In the genomic region with DNA sequence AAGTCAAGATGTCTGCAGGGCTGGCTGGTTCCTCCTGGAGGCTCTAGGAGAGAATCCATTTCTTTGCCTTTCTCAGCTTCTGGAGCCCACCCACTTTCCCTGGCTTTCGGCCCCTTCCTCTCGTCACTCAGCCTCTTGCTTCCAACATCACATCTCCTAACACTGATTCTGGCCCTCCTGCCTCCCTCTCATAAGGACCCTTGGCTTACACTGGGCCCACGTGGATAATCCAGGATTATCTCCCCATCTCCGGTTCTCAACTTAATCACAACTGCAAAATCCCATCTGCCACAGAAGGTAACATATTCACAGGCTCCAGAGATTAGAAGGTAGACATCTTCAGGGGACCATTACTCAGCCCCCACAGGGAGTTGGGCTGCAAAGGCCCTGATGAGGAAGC, we compare ENCODE assay signal across 12 cellular contexts.
DNase-seq lines count a peak whose midpoint lies in the region; ATAC-seq and TF ChIP-seq lines count a peak whose summit lies in the region.
"Had no signal": no experiment of that assay in that cellular context is flagged by ENCODE, and none has a peak within 500 bp of the region (broad histone marks: within the 10 kb centered on the region; RNA-seq: fewer than 3 reads in every experiment).

No MANE protein-coding gene starts in this region.

- H3K36me3 Mint-ChIP-seq in CD8-positive, alpha-beta T cell: no peaks in the 10 kb centered on the region
- H3K36me3 Mint-ChIP-seq in glutamatergic neuron (ENCODE audit: unreplicated experiment): peaks cover 9% of the 10 kb centered on the region
- no peaks in the 10 kb centered on the region for H3K36me3 Mint-ChIP-seq in activated CD8-positive, alpha-beta memory T cell treated with anti-CD3 and anti-CD28 coated beads, Interleukin-2, amount 10 ng/mL, durations not matched to agents 7 days and 5 days
- H3K36me3 Mint-ChIP-seq in activated CD4-positive, alpha-beta T cell treated with anti-CD3 and anti-CD28 coated beads, Interleukin-2, amount 10 ng/mL, durations not matched to agents 7 days and 5 days (ENCODE audit: low read depth): no peaks in the 10 kb centered on the region

- H3K4me3 Mint-ChIP-seq in CD8-positive, alpha-beta T cell: no peak overlapping the region
- H3K4me3 Mint-ChIP-seq in glutamatergic neuron (ENCODE audit: unreplicated experiment): peak overlapping the region; percentile 2
- no peak overlapping the region for H3K4me3 Mint-ChIP-seq in activated CD8-positive, alpha-beta memory T cell treated with anti-CD3 and anti-CD28 coated beads, Interleukin-2, amount 10 ng/mL, durations not matched to agents 7 days and 5 days
- no peak overlapping the region for H3K4me3 Mint-ChIP-seq in activated CD4-positive, alpha-beta T cell treated with anti-CD3 and anti-CD28 coated beads, Interleukin-2, amount 10 ng/mL, durations not matched to agents 7 days and 5 days
- H3K4me3 Mint-ChIP-seq: neural crest cell had no signal

- peaks cover 92% of the 10 kb centered on the region for H3K4me1 Mint-ChIP-seq in CD8-positive, alpha-beta T cell (ENCODE audit: low read depth)
- H3K4me1 Mint-ChIP-seq in glutamatergic neuron (ENCODE audit: low read depth, unreplicated experiment): peaks cover 25% of the 10 kb centered on the region
- peaks cover 49% of the 10 kb centered on the region for H3K4me1 Mint-ChIP-seq in activated CD8-positive, alpha-beta memory T cell treated with anti-CD3 and anti-CD28 coated beads, Interleukin-2, amount 10 ng/mL, durations not matched to agents 7 days and 5 days
- H3K4me1 Mint-ChIP-seq in activated CD4-positive, alpha-beta T cell treated with anti-CD3 and anti-CD28 coated beads, Interleukin-2, amount 10 ng/mL, durations not matched to agents 7 days and 5 days: peaks cover 70% of the 10 kb centered on the region

- peak overlapping the region; percentile 91 for H3K9ac ChIP-seq in Loucy (ENCODE audit: low read depth, low read length, poor library complexity, severe bottlenecking)

- intact Hi-C loops in CD8-positive, alpha-beta T cell (cut with DNase I, micrococcal nuclease): loop anchor here (5.0 kb wide), 3 partner anchors 35 to 50 kb away; no protein-coding TSS in a partner anchor
- intact Hi-C loops in spleen (cut with DNase I; ENCODE audit: low total_unique reads): no loop called here

- no peak overlapping the region for H3K4me3 ChIP-seq in CD8-positive, alpha-beta T cell (ENCODE audit: low read depth, low read length)
- H3K4me3 ChIP-seq in Loucy (ENCODE audit: low read length, poor library complexity, severe bottlenecking) (peak overlapping the region; percentile 26), spleen (peak overlapping the region in 1 of 8 donors; percentile 3)
- H3K4me3 ChIP-seq: GM12878, stomach had no signal

- TF ChIP-seq CTCF in CD8-positive, alpha-beta T cell (IDR thresholded peaks at IDR 0.05): no peak
- no peak for TF ChIP-seq CTCF in Loucy (conservative IDR thresholded peaks at IDR 0.05; ENCODE audit: low read length)
- no peak for TF ChIP-seq CTCF in glutamatergic neuron (IDR thresholded peaks at IDR 0.05; ENCODE audit: partially characterized antibody, unreplicated experiment)
- TF ChIP-seq CTCF in spleen (IDR thresholded peaks at IDR 0.05 in 8 of 11, conservative IDR thresholded peaks at IDR 0.05 in 3 of 11): no peak

- no peak for DNase-seq in CD8-positive, alpha-beta T cell
- no peak for DNase-seq in glutamatergic neuron
- DNase-seq in spleen: no peak
- no peak for DNase-seq in activated CD8-positive, alpha-beta memory T cell treated with anti-CD3 and anti-CD28 coated beads, Interleukin-2, amount 10 ng/mL, durations not matched to agents 7 days and 5 days
- no peak for DNase-seq in activated CD4-positive, alpha-beta T cell treated with anti-CD3 and anti-CD28 coated beads, Interleukin-2, amount 10 ng/mL, durations not matched to agents 7 days and 5 days
- DNase-seq: activated naive CD4-positive, alpha-beta T cell; NCI-H2029 treated with DMSO at 0.1 percent for 48 hours; stomach had no signal

- peak overlapping the region; percentile 77 for H3K27ac Mint-ChIP-seq in CD8-positive, alpha-beta T cell
- no peak overlapping the region for H3K27ac Mint-ChIP-seq in glutamatergic neuron (ENCODE audit: unreplicated experiment)
- H3K27ac Mint-ChIP-seq in activated CD8-positive, alpha-beta memory T cell treated with anti-CD3 and anti-CD28 coated beads, Interleukin-2, amount 10 ng/mL, durations not matched to agents 7 days and 5 days: no peak overlapping the region
- H3K27ac Mint-ChIP-seq in activated CD4-positive, alpha-beta T cell treated with anti-CD3 and anti-CD28 coated beads, Interleukin-2, amount 10 ng/mL, durations not matched to agents 7 days and 5 days: no peak overlapping the region

- no peaks in the 10 kb centered on the region for H3K36me3 ChIP-seq in CD8-positive, alpha-beta T cell (ENCODE audit: insufficient read depth, low read length)
- H3K36me3 ChIP-seq in Loucy (ENCODE audit: insufficient read depth, low read length) (no peaks in the 10 kb centered on the region), spleen (no peaks in the 10 kb centered on the region)
- H3K36me3 ChIP-seq: stomach had no signal

- POLR2A ChIA-PET in CD8-positive, alpha-beta T cell (lab: Charles Lee): interaction anchor here (0.5 kb wide), 1 partner anchor 13 kb away, joined by 3 read pairs; no protein-coding TSS in a partner anchor
- POLR2A ChIA-PET in activated CD4-positive, alpha-beta T cell treated with anti-CD3 and anti-CD28 coated beads, Interleukin-2, amount 10 ng/mL, durations not matched to agents 7 days and 5 days (lab: Charles Lee): no interaction called here

- H3K9me3 ChIP-seq in CD8-positive, alpha-beta T cell (ENCODE audit: low read length): no peaks in the 10 kb centered on the region
- H3K9me3 ChIP-seq in Loucy (ENCODE audit: insufficient read depth, low read depth, low read length): no peaks in the 10 kb centered on the region
- no peaks in the 10 kb centered on the region for H3K9me3 ChIP-seq in spleen
- H3K9me3 ChIP-seq: stomach had no signal

- no peaks in the 10 kb centered on the region for H3K27me3 ChIP-seq in CD8-positive, alpha-beta T cell (ENCODE audit: insufficient read depth, low read length)
- H3K27me3 ChIP-seq in Loucy (ENCODE audit: insufficient read depth, low read length, poor library complexity, severe bottlenecking) (no peaks in the 10 kb centered on the region), spleen (replicated peaks in 1 of 7) (no peaks in the 10 kb centered on the region)

- H3F3A ChIP-seq in Loucy (ENCODE audit: low read depth): peaks cover 26% of the 10 kb centered on the region

- no peak for ATAC-seq in CD8-positive, alpha-beta T cell
- no peak for ATAC-seq in activated CD8-positive, alpha-beta memory T cell treated with anti-CD3 and anti-CD28 coated beads, Interleukin-2, amount 10 ng/mL, durations not matched to agents 7 days and 5 days
- ATAC-seq in HG02885 (IDR thresholded peaks at IDR 0.05; ENCODE audit: poor library complexity, unreplicated experiment): no peak

- H3K79me2 ChIP-seq in Loucy (ENCODE audit: insufficient read depth, low read length): peaks cover 74% of the 10 kb centered on the region

- H3K4me2 ChIP-seq in Loucy (ENCODE audit: low read depth, low read length, poor library complexity, severe bottlenecking): peak overlapping the region; percentile 88

- CTCF ChIA-PET in CD8-positive, alpha-beta T cell (lab: Charles Lee): no interaction called here
- CTCF ChIA-PET in activated CD8-positive, alpha-beta memory T cell treated with anti-CD3 and anti-CD28 coated beads, Interleukin-2, amount 10 ng/mL, durations not matched to agents 7 days and 5 days (lab: Charles Lee): no interaction called here
- CTCF ChIA-PET in activated CD4-positive, alpha-beta T cell treated with anti-CD3 and anti-CD28 coated beads, Interleukin-2, amount 10 ng/mL, durations not matched to agents 7 days and 5 days (lab: Charles Lee): no interaction called here

- H3K9me3 Mint-ChIP-seq in CD8-positive, alpha-beta T cell: no peaks in the 10 kb centered on the region
- H3K9me3 Mint-ChIP-seq in glutamatergic neuron (ENCODE audit: unreplicated experiment): peaks cover 24% of the 10 kb centered on the region
- no peaks in the 10 kb centered on the region for H3K9me3 Mint-ChIP-seq in activated CD8-positive, alpha-beta memory T cell treated with anti-CD3 and anti-CD28 coated beads, Interleukin-2, amount 10 ng/mL, durations not matched to agents 7 days and 5 days (ENCODE audit: low read depth)
- H3K9me3 Mint-ChIP-seq in activated CD4-positive, alpha-beta T cell treated with anti-CD3 and anti-CD28 coated beads, Interleukin-2, amount 10 ng/mL, durations not matched to agents 7 days and 5 days: no peaks in the 10 kb centered on the region
- H3K9me3 Mint-ChIP-seq: neural crest cell had no signal

- H3K27me3 Mint-ChIP-seq in CD8-positive, alpha-beta T cell (ENCODE audit: low read depth): no peaks in the 10 kb centered on the region
- peaks cover 19% of the 10 kb centered on the region for H3K27me3 Mint-ChIP-seq in glutamatergic neuron (ENCODE audit: unreplicated experiment)
- H3K27me3 Mint-ChIP-seq in activated CD8-positive, alpha-beta memory T cell treated with anti-CD3 and anti-CD28 coated beads, Interleukin-2, amount 10 ng/mL, durations not matched to agents 7 days and 5 days: peaks cover 3% of the 10 kb centered on the region
- H3K27me3 Mint-ChIP-seq in activated CD4-positive, alpha-beta T cell treated with anti-CD3 and anti-CD28 coated beads, Interleukin-2, amount 10 ng/mL, durations not matched to agents 7 days and 5 days: peaks cover 4% of the 10 kb centered on the region

- H3K27ac ChIP-seq in CD8-positive, alpha-beta T cell (ENCODE audit: low read depth, low read length): no peak overlapping the region
- H3K27ac ChIP-seq in spleen: peak overlapping the region in 6 of 8 donors; percentile 26 to 94 (median 84)

- H4K20me1 ChIP-seq in Loucy (ENCODE audit: insufficient read depth, low read length, poor library complexity, severe bottlenecking): no peaks in the 10 kb centered on the region

- WGBS in spleen, 5 donors: 87 to 93% (median 88%) methylated on average over 4 of the region's 4 CpGs

- H3K9me2 ChIP-seq in Loucy (replicated peaks; ENCODE audit: low read depth, low read length): no peaks in the 10 kb centered on the region

- H2AFZ ChIP-seq in Loucy (ENCODE audit: low read length): no peak overlapping the region

- peaks cover 72% of the 10 kb centered on the region for H3K4me1 ChIP-seq in CD8-positive, alpha-beta T cell (ENCODE audit: insufficient read depth, low read length)
- H3K4me1 ChIP-seq in Loucy (ENCODE audit: insufficient read depth, low read length, poor library complexity, severe bottlenecking) (peaks cover 92% of the 10 kb centered on the region), spleen (peaks cover 50 to 100% (median 88%) of the 10 kb centered on the region in 6 donors)

- no peak for TF ChIP-seq POLR2A in spleen (IDR thresholded peaks at IDR 0.05)
